Comparison of ENCODE assay signal across 8 cellular contexts in genomic region chr16:57299009-57299718, GRCh38. TPM values are rescaled to one million over a fixed set of nuclear protein-coding genes. Genes with fewer than 3 reads are reported as not detected.
DNase-seq lines count a peak whose midpoint lies in the region; ATAC-seq and TF ChIP-seq lines count a peak whose summit lies in the region.

No MANE protein-coding gene starts in this region.

- no peaks in the 10 kb centered on the region for H3K9me2 ChIP-seq in OCI-LY7 (ENCODE audit: insufficient read depth, low read length)

- H2AFZ ChIP-seq in OCI-LY7 (ENCODE audit: low read length): peak overlapping the region; percentile 91

- no peak for TF ChIP-seq CTCF in CD4-positive, alpha-beta T cell (IDR thresholded peaks at IDR 0.05)
- no peak for TF ChIP-seq CTCF in OCI-LY7 (conservative IDR thresholded peaks at IDR 0.05; ENCODE audit: low read length)
- no peak for TF ChIP-seq CTCF in chondrocyte (IDR thresholded peaks at IDR 0.05)

- DNase-seq in CD4-positive, alpha-beta T cell: peak in 1 of 10 experiments; percentile 13
- no peak for DNase-seq in OCI-LY7 (ENCODE audit: low spot score)
- peak; percentile 23 for DNase-seq in effector CD4-positive, alpha-beta T cell
- DNase-seq in chondrocyte (ENCODE audit: low spot score): no peak
- DNase-seq in iPS-NIHi7 (ENCODE audit: extremely low spot score): no peak

- H4K20me1 ChIP-seq in OCI-LY7 (ENCODE audit: insufficient read depth, low read length): no peaks in the 10 kb centered on the region

- H3K9ac ChIP-seq in muscle layer of colon (ENCODE audit: low read length): peak overlapping the region; percentile 39

- no TSS peak for BruUV-seq in OCI-LY7 (replicated peaks; lab: Mats Ljungman, UMichigan)

- H3K36me3 ChIP-seq in OCI-LY7 (ENCODE audit: insufficient read depth, low read length): no peaks in the 10 kb centered on the region
- H3K36me3 ChIP-seq in muscle layer of colon (ENCODE audit: insufficient read depth, low read length): no peaks in the 10 kb centered on the region

- H3K79me2 ChIP-seq in OCI-LY7 (ENCODE audit: insufficient read depth, low read depth, low read length): no peaks in the 10 kb centered on the region

- no peak overlapping the region for H3K27ac Mint-ChIP-seq in CD4-positive, alpha-beta T cell
- no peak overlapping the region for H3K27ac Mint-ChIP-seq in chondrocyte (ENCODE audit: unreplicated experiment)

- H3K4me2 ChIP-seq in OCI-LY7 (ENCODE audit: low read length): peak overlapping the region; percentile 82

- H3K9me3 Mint-ChIP-seq in CD4-positive, alpha-beta T cell: no peaks in the 10 kb centered on the region
- H3K9me3 Mint-ChIP-seq in chondrocyte (ENCODE audit: low read depth): no peaks in the 10 kb centered on the region

- peaks cover 22% of the 10 kb centered on the region for H3K4me1 ChIP-seq in OCI-LY7 (ENCODE audit: insufficient read depth, low read length, poor library complexity, severe bottlenecking)
- H3K4me1 ChIP-seq in muscle layer of colon (ENCODE audit: insufficient read depth, low read length): peaks cover 14% of the 10 kb centered on the region

- no peak overlapping the region for H3K4me3 Mint-ChIP-seq in CD4-positive, alpha-beta T cell
- H3K4me3 Mint-ChIP-seq in chondrocyte (ENCODE audit: unreplicated experiment): no peak overlapping the region

- no peaks in the 10 kb centered on the region for H3K9me3 ChIP-seq in CD4-positive, alpha-beta T cell (ENCODE audit: control insufficient read depth, low read length)
- H3K9me3 ChIP-seq in OCI-LY7 (ENCODE audit: low read length) (no peaks in the 10 kb centered on the region), muscle layer of colon (ENCODE audit: low read length) (no peaks in the 10 kb centered on the region)

- peak; percentile 3 for ATAC-seq in CD4-positive, alpha-beta T cell (ENCODE audit: poor library complexity)
- peak; percentile 21 for ATAC-seq in GM19023 (IDR thresholded peaks at IDR 0.05; ENCODE audit: unreplicated experiment)
- peak; percentile 36 for ATAC-seq in HG03135 (IDR thresholded peaks at IDR 0.05; ENCODE audit: unreplicated experiment)

- H3K4me1 Mint-ChIP-seq in CD4-positive, alpha-beta T cell (ENCODE audit: low read depth): peaks cover 13% of the 10 kb centered on the region
- peaks cover 4% of the 10 kb centered on the region for H3K4me1 Mint-ChIP-seq in chondrocyte (ENCODE audit: low read depth)

- intact Hi-C loops in CD4-positive, alpha-beta T cell (cut with DNase I, micrococcal nuclease): loop anchor here in 1 of 2 experiments (1.0 to 5.0 kb wide), 3 partner anchors 14 to 112 kb away; partner anchors contain the start of genes PSME3IP1 and RSPRY1
- intact Hi-C loops in OCI-LY7 (cut with micrococcal nuclease; ENCODE audit: unreplicated experiment): loop anchor here (1.0 to 5.0 kb wide), 2 partner anchors 54 to 112 kb away; partner anchors contain the start of genes ARL2BP, PSME3IP1 and RSPRY1

- no peaks in the 10 kb centered on the region for H3K27me3 Mint-ChIP-seq in CD4-positive, alpha-beta T cell
- no peaks in the 10 kb centered on the region for H3K27me3 Mint-ChIP-seq in chondrocyte (ENCODE audit: low read depth)

- POLR2A ChIA-PET in CD4-positive, alpha-beta T cell (lab: Charles Lee): interaction anchor here (1.4 to 2.8 kb wide), 7 partner anchors 19 to 188 kb away, joined by 3 to 31 read pairs (median 11); partner anchors contain the start of genes ARL2BP, CIAPIN1, COQ9 and DOK4
- POLR2A ChIA-PET in OCI-LY7 (lab: Charles Lee): interaction anchor here (0.6 to 1.6 kb wide), 4 partner anchors 8 to 603 kb away, joined by 4 read pairs; no protein-coding TSS in a partner anchor

- no peaks in the 10 kb centered on the region for H3K27me3 ChIP-seq in CD4-positive, alpha-beta T cell (ENCODE audit: control insufficient read depth, insufficient read depth, low read length)
- H3K27me3 ChIP-seq in muscle layer of colon (ENCODE audit: control insufficient read depth in 1 of 2, insufficient read depth in 2 of 2, low read length in 2 of 2): no peaks in the 10 kb centered on the region

- H3K4me3 ChIP-seq in OCI-LY7 (ENCODE audit: low read depth, low read length, poor library complexity, severe bottlenecking): peak overlapping the region; percentile 71
- H3K4me3 ChIP-seq in muscle layer of colon (ENCODE audit: low read depth in 1 of 2, low read length in 2 of 2): peak overlapping the region; percentile 47 to 54

- CTCF ChIA-PET in CD4-positive, alpha-beta T cell (lab: Charles Lee): interaction anchor here (1.2 to 4.5 kb wide), 7 partner anchors 19 to 238 kb away, joined by 3 to 72 read pairs (median 5); partner anchors contain the start of genes ARL2BP, CCDC102A and POLR2C
- CTCF ChIA-PET in OCI-LY7 (lab: Charles Lee; ENCODE audit: unreplicated experiment): no interaction called here

- H3K36me3 Mint-ChIP-seq in CD4-positive, alpha-beta T cell (ENCODE audit: low read depth): no peaks in the 10 kb centered on the region
- H3K36me3 Mint-ChIP-seq in chondrocyte (ENCODE audit: low read depth): no peaks in the 10 kb centered on the region

- H3K27ac ChIP-seq in CD4-positive, alpha-beta T cell (ENCODE audit: low read depth, low read length): peak overlapping the region; percentile 79
- H3K27ac ChIP-seq in OCI-LY7 (ENCODE audit: low read depth, low read length, poor library complexity, severe bottlenecking) (peak overlapping the region; percentile 84), muscle layer of colon (ENCODE audit: low read depth, low read length) (peak overlapping the region; percentile 55)

RNA-seq across cellular contexts. Expression of gene PLLP, which starts 14.7 kb away (rescaled TPM):
- 1 to 10 TPM; 1.8 to 2.5 TPM for total RNA-seq in CD4-positive, alpha-beta T cell
- total RNA-seq in OCI-LY7 (2014; rRNA removed; shearing (Covaris generic)): 0.08 and 0.22 TPM in 2 replicates
- total RNA-seq in OCI-LY7 (2022) (not detected in 2 replicates), chondrocyte (0.02 TPM in 1 of 3 replicates, not detected in the others)

RNA-seq across cellular contexts. Expression of gene ARL2BP, which starts 54.1 kb away (rescaled TPM):
- total RNA-seq in CD4-positive, alpha-beta T cell: 10 to 100 TPM; 32.4 to 35.6 TPM
- 25.4 and 26.6 TPM in 2 replicates for total RNA-seq in OCI-LY7 (2014; rRNA removed; shearing (Covaris generic))
- total RNA-seq in OCI-LY7 (2022) (31.2 and 35.7 TPM in 2 replicates), chondrocyte (69.5 to 89.1 TPM (median 70.1 TPM) in 3 replicates)

RNA-seq across cellular contexts. Expression of gene CCL22, which starts 59.4 kb away (rescaled TPM):
- total RNA-seq in CD4-positive, alpha-beta T cell: not detected
- total RNA-seq in OCI-LY7 (2014; rRNA removed; shearing (Covaris generic)): not detected in 2 replicates
- total RNA-seq in OCI-LY7 (2022) (not detected in 2 replicates), chondrocyte (not detected in 3 replicates)
